Comparison of ENCODE assay signal across 21 cellular contexts in the genomic region with DNA sequence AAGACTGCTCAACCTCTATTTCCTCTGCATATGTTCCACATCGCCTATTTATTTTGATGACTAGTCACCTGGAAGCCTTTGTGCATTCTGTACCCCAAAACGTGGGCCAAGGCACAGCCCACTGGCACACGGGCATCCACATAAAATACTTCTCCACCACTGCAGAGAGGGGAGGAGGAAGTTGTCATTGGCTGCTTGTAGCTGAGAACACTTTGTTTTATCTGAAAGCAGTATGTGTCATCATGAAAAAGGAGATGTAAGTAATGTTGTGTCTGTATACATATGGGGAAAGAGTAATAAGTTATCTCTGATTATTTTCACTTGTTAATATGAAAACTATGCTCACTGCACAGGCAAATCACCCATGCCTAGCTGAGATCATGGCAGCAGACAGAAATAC. TPM values are rescaled to one million over a fixed set of nuclear protein-coding genes. Genes with fewer than 3 reads are reported as not detected.
A peak's percentile ranks its signal among the peaks of the same experiment; 100 is the strongest.
DNase-seq lines count a peak whose midpoint lies in the region; ATAC-seq, FAIRE-seq and TF ChIP-seq lines count a peak whose summit lies in the region.
"Had no signal": no experiment of that assay in that cellular context is flagged by ENCODE, and none has a peak within 500 bp of the region (broad histone marks: within the 10 kb centered on the region; RNA-seq: fewer than 3 reads in every experiment).

No MANE protein-coding gene starts in this region.

- H2BK5ac ChIP-seq in IMR-90 (ENCODE audit: low read depth, low read length, poor library complexity, severe bottlenecking), result no peak overlapping the region

- H3K36me3 Mint-ChIP-seq in naive thymus-derived CD4-positive, alpha-beta T cell, result no peaks in the 10 kb centered on the region

- no peak overlapping the region for H2AK9ac ChIP-seq in IMR-90 (replicated peaks; ENCODE audit: low read depth, low read length, poor library complexity)

- no peak overlapping the region for H3K4me3 ChIP-seq in IMR-90 (ENCODE audit: insufficient read depth, low read depth, low read length)
- no peak overlapping the region for H3K4me3 ChIP-seq in RWPE2 (ENCODE audit: severe bottlenecking)
- no peak overlapping the region for H3K4me3 ChIP-seq in esophagus muscularis mucosa
- no peak overlapping the region for H3K4me3 ChIP-seq in naive thymus-derived CD4-positive, alpha-beta T cell (ENCODE audit: low read length)
- no peak overlapping the region for H3K4me3 ChIP-seq in kidney (ENCODE audit: low read length in 2 of 2)
- H3K4me3 ChIP-seq in testis, result no peak overlapping the region
- H3K4me3 ChIP-seq: GM23338, HAP-1 had no signal

- H2BK15ac ChIP-seq in IMR-90 (ENCODE audit: low read depth, low read length), result no peak overlapping the region

- peak; percentile 67 for ATAC-seq in IMR-90 (ENCODE audit: low read depth)
- peak; percentile 25; the same call in 1 of the 3 replicates for ATAC-seq in RWPE2 (ENCODE audit: low read depth)
- peak; percentile 29 for ATAC-seq in naive thymus-derived CD4-positive, alpha-beta T cell
- ATAC-seq in HG02870 (IDR thresholded peaks at IDR 0.05; ENCODE audit: unreplicated experiment), result no peak
- ATAC-seq: GM23338, HepG2 had no signal

- no peak overlapping the region for H3K4me3 Mint-ChIP-seq in naive thymus-derived CD4-positive, alpha-beta T cell
- H3K4me3 Mint-ChIP-seq: GM23338 had no signal

- H3K9me3 Mint-ChIP-seq in naive thymus-derived CD4-positive, alpha-beta T cell, result peaks cover 0 to 4% (median 0%) of the 10 kb centered on the region in 11 donors
- H3K9me3 Mint-ChIP-seq: GM23338 had no signal

- no peak overlapping the region for H4K5ac ChIP-seq in IMR-90 (ENCODE audit: low read depth, low read length)

- dilution Hi-C loops in IMR-90 (cut with HindIII; ENCODE audit: low sequenced_read_pairs, unreplicated experiment), result no loop called here

- intact Hi-C loops in IMR-90 (cut with micrococcal nuclease) (no loop called here), esophagus muscularis mucosa (cut with DNase I) (no loop called here), kidney (cut with DNase I) (no loop called here), testis (cut with DNase I; ENCODE audit: low total_unique reads) (no loop called here)
- intact Hi-C loops in naive thymus-derived CD4-positive, alpha-beta T cell (cut with micrococcal nuclease), result no loop called here

- no peak overlapping the region for H3K9ac ChIP-seq in IMR-90 (ENCODE audit: low read depth, low read length)
- no peak overlapping the region for H3K9ac ChIP-seq in kidney (ENCODE audit: low read length in 2 of 2)

- no peak overlapping the region for H3K27ac Mint-ChIP-seq in naive thymus-derived CD4-positive, alpha-beta T cell
- H3K27ac Mint-ChIP-seq: GM23338 had no signal

- no peaks in the 10 kb centered on the region for H3K9me1 ChIP-seq in IMR-90 (ENCODE audit: insufficient read depth, low read length)

- TF ChIP-seq CTCF in IMR-90 (conservative IDR thresholded peaks at IDR 0.05; ENCODE audit: low read depth, low read length) (no peak), RWPE2 (IDR thresholded peaks at IDR 0.05; ENCODE audit: poor library complexity, severe bottlenecking) (no peak), esophagus muscularis mucosa (IDR thresholded peaks at IDR 0.05) (no peak), kidney (IDR thresholded peaks at IDR 0.05; ENCODE audit: borderline replicate concordance, extremely low read depth, insufficient read depth) (no peak), testis (IDR thresholded peaks at IDR 0.05) (no peak)

- no peak overlapping the region for H3K56ac ChIP-seq in IMR-90 (ENCODE audit: extremely low read depth, insufficient read depth, low read length)

- DNase-seq in IMR-90, result peak; percentile 43
- no peak for DNase-seq in RWPE2 (ENCODE audit: low spot score)
- DNase-seq in esophagus muscularis mucosa (ENCODE audit: extremely low spot score), result peak; percentile 17
- no peak for DNase-seq in naive thymus-derived CD4-positive, alpha-beta T cell
- no peak for DNase-seq in kidney
- DNase-seq in testis, result no peak
- DNase-seq: GDM1, KBM-7, NCI-H1694, NCI-H446 treated with DMSO at 0.1 percent for 48 hours, NCI-H526 treated with DMSO at 0.1 percent for 48 hours, SHP77 had no signal

- H3K18ac ChIP-seq in IMR-90 (ENCODE audit: low read depth, low read length), result no peak overlapping the region

- POLR2A ChIA-PET in IMR-90 (lab: Charles Lee; ENCODE audit: unreplicated experiment), result no interaction called here
- POLR2A ChIA-PET in naive thymus-derived CD4-positive, alpha-beta T cell (lab: Charles Lee), result no interaction called here

- no peaks in the 10 kb centered on the region for H4K20me1 ChIP-seq in IMR-90 (ENCODE audit: insufficient read depth, low read length)

- no CpG with 5 or more reads among the region's 3 CpGs for WGBS in IMR-90 (ENCODE audit: extremely low coverage in 2 of 2, insufficient read length in 1 of 2), 2 experiments
- WGBS in esophagus muscularis mucosa, result 53% methylated on average over 3 of the region's 3 CpGs
- WGBS in testis, 2 donors, result 64 to 73% methylated on average over 3 of the region's 3 CpGs

- H3K27ac ChIP-seq in IMR-90 (ENCODE audit: insufficient read depth, low read length) (no peak overlapping the region), RWPE2 (ENCODE audit: poor library complexity, severe bottlenecking) (no peak overlapping the region), esophagus muscularis mucosa (replicated peaks in 1 of 4) (no peak overlapping the region), kidney (ENCODE audit: low read depth in 2 of 2, low read length in 2 of 2) (no peak overlapping the region), testis (no peak overlapping the region)
- H3K27ac ChIP-seq in naive thymus-derived CD4-positive, alpha-beta T cell (ENCODE audit: low read depth, low read length), result no peak overlapping the region
- H3K27ac ChIP-seq: C4-2B, HL-60 had no signal

- no peaks in the 10 kb centered on the region for H3K79me1 ChIP-seq in IMR-90 (ENCODE audit: low read depth in 1 of 2, low read length in 2 of 2)

- H3K23ac ChIP-seq in IMR-90 (ENCODE audit: low read depth, low read length), result no peak overlapping the region

- no peak overlapping the region for H4K8ac ChIP-seq in IMR-90 (ENCODE audit: low read depth in 2 of 2, low read length in 2 of 2)

- CTCF ChIA-PET in IMR-90 (lab: Yijun Ruan, JAX), result no interaction called here
- CTCF ChIA-PET in naive thymus-derived CD4-positive, alpha-beta T cell (lab: Charles Lee), result no interaction called here

- no peak overlapping the region for H2AK5ac ChIP-seq in IMR-90 (ENCODE audit: low read depth, low read length)

- H3K14ac ChIP-seq in IMR-90 (replicated peaks; ENCODE audit: low read depth, low read length), result no peak overlapping the region

- H3K27me3 Mint-ChIP-seq in naive thymus-derived CD4-positive, alpha-beta T cell, result peaks cover under 1 to 13% (median 8%) of the 10 kb centered on the region in 5 donors

- no peak overlapping the region for H2BK20ac ChIP-seq in IMR-90 (ENCODE audit: low read depth, low read length)

- no peak for TF ChIP-seq POLR2A in IMR-90 (IDR thresholded peaks at IDR 0.05; ENCODE audit: low read depth, low read length)
- TF ChIP-seq POLR2A in esophagus muscularis mucosa (IDR thresholded peaks at IDR 0.05; ENCODE audit: low read depth), result no peak
- no peak for TF ChIP-seq POLR2A in testis (IDR thresholded peaks at IDR 0.05)

- H2AFZ ChIP-seq in IMR-90 (replicated peaks; ENCODE audit: low read length, poor library complexity), result no peak overlapping the region
- H2AFZ ChIP-seq: GM23338 had no signal

- no peak overlapping the region for H3K4me2 ChIP-seq in IMR-90 (ENCODE audit: low read depth, low read length)
- H3K4me2 ChIP-seq: GM23338 had no signal

- no peaks in the 10 kb centered on the region; the same call in 1 of the 2 replicates for H3K27me3 ChIP-seq in IMR-90 (ENCODE audit: control insufficient read depth, insufficient read depth, low read length)
- H3K27me3 ChIP-seq in RWPE2 (ENCODE audit: insufficient read depth, poor library complexity, severe bottlenecking), result no peaks in the 10 kb centered on the region
- H3K27me3 ChIP-seq in esophagus muscularis mucosa, result no peaks in the 10 kb centered on the region
- H3K27me3 ChIP-seq in naive thymus-derived CD4-positive, alpha-beta T cell (ENCODE audit: control insufficient read depth in 2 of 2, insufficient read depth in 2 of 2, low read length in 2 of 2), result no peaks in the 10 kb centered on the region
- no peaks in the 10 kb centered on the region for H3K27me3 ChIP-seq in testis

- no peak for TF ChIP-seq EP300 in esophagus muscularis mucosa (IDR thresholded peaks at IDR 0.05)

- H3K9me3 ChIP-seq in IMR-90 (ENCODE audit: control insufficient read depth, insufficient read depth, low read length) (no peaks in the 10 kb centered on the region), RWPE2 (ENCODE audit: severe bottlenecking) (no peaks in the 10 kb centered on the region), esophagus muscularis mucosa (peaks cover 0 to 8% (median 0%) of the 10 kb centered on the region in 4 donors), kidney (ENCODE audit: control insufficient read depth in 1 of 2, low read length in 2 of 2) (no peaks in the 10 kb centered on the region), testis (no peaks in the 10 kb centered on the region)
- H3K9me3 ChIP-seq in naive thymus-derived CD4-positive, alpha-beta T cell (ENCODE audit: control insufficient read depth in 2 of 3, low read length in 3 of 3), result no peaks in the 10 kb centered on the region
- H3K9me3 ChIP-seq: HAP-1 had no signal

- no peak for FAIRE-seq in kidney (lab: Jason Lieb, UNC)
- FAIRE-seq: A204.1, GM18507, HepG2 had no signal

- no peaks in the 10 kb centered on the region for H3K4me1 Mint-ChIP-seq in naive thymus-derived CD4-positive, alpha-beta T cell

- H3K4ac ChIP-seq in IMR-90 (ENCODE audit: low read depth, low read length), result no peak overlapping the region

- H4K91ac ChIP-seq in IMR-90 (ENCODE audit: insufficient read depth, low read depth, low read length), result no peak overlapping the region

- BruUV-seq in IMR-90 (replicated peaks; lab: Mats Ljungman, UMichigan), result no TSS peak

- H3K36me3 ChIP-seq in IMR-90 (ENCODE audit: control insufficient read depth, insufficient read depth, low read length) (no peaks in the 10 kb centered on the region), RWPE2 (ENCODE audit: low read depth) (no peaks in the 10 kb centered on the region), esophagus muscularis mucosa (no peaks in the 10 kb centered on the region), kidney (ENCODE audit: control insufficient read depth in 1 of 2, insufficient read depth in 2 of 2, low read length in 2 of 2) (no peaks in the 10 kb centered on the region), testis (ENCODE audit: low read depth, missing control alignments) (no peaks in the 10 kb centered on the region)
- H3K36me3 ChIP-seq in naive thymus-derived CD4-positive, alpha-beta T cell (ENCODE audit: control insufficient read depth in 2 of 3, insufficient read depth in 3 of 3, low read length in 3 of 3), result no peaks in the 10 kb centered on the region
- H3K36me3 ChIP-seq: HAP-1 had no signal

- no peak for TF ChIP-seq RAD21 in IMR-90 (IDR thresholded peaks at IDR 0.05; ENCODE audit: low read length)

- no peak overlapping the region for H2BK120ac ChIP-seq in IMR-90 (ENCODE audit: low read depth, low read length)

- H3K4me1 ChIP-seq in IMR-90 (ENCODE audit: control insufficient read depth, insufficient read depth, low read length) (peaks cover 4% of the 10 kb centered on the region; the same call in 1 of the 2 replicates), RWPE2 (ENCODE audit: insufficient read depth, poor library complexity, severe bottlenecking) (no peaks in the 10 kb centered on the region), esophagus muscularis mucosa (peaks cover 4 to 16% (median 9%) of the 10 kb centered on the region in 4 donors), kidney (ENCODE audit: control insufficient read depth in 1 of 2, insufficient read depth in 1 of 2, low read depth in 1 of 2, low read length in 2 of 2) (no peaks in the 10 kb centered on the region), testis (no peaks in the 10 kb centered on the region)
- no peaks in the 10 kb centered on the region for H3K4me1 ChIP-seq in naive thymus-derived CD4-positive, alpha-beta T cell (ENCODE audit: control insufficient read depth in 2 of 2, insufficient read depth in 2 of 2, low read length in 2 of 2)
- H3K4me1 ChIP-seq: HAP-1 had no signal

- in situ Hi-C loops in IMR-90 (cut with MboI; ENCODE audit: low sequenced_read_pairs), result no loop called here

RNA-seq across cellular contexts. Expression of gene AMPH, which starts 48.2 kb away (rescaled TPM):
- 3.9 and 4.2 TPM in 2 replicates for total RNA-seq in IMR-90 (2012; rRNA removed)
- 4.0 and 4.8 TPM in 2 replicates for polyA plus RNA-seq in IMR-90 (2012; rRNA removed)
- 2.1 and 2.3 TPM in 2 replicates for polyA plus RNA-seq in IMR-90 (2012; cell fraction: cytosol; rRNA removed)
- polyA plus RNA-seq in IMR-90 (2012; cell fraction: nucleus; rRNA removed; ENCODE audit: low replicate concordance), result 4.0 and 10.1 TPM in 2 replicates
- 10 to 100 TPM in 1 of 4 donors, 1 to 10 TPM in 3; 5.0 to 11.8 (median 7.8) TPM for total RNA-seq in esophagus muscularis mucosa
- not detected for total RNA-seq in naive thymus-derived CD4-positive, alpha-beta T cell
- under 1 TPM; 0.11 to 0.28 TPM for polyA plus RNA-seq in naive thymus-derived CD4-positive, alpha-beta T cell
- 1.2 TPM for total RNA-seq in kidney
- polyA plus RNA-seq in kidney (ENCODE audit: insufficient read depth, low read depth, low replicate concordance), result 1.4 TPM
- 1 to 10 TPM; 7.6 to 9.0 TPM for total RNA-seq in testis
- polyA plus RNA-seq in testis (ENCODE audit: insufficient read depth, low read depth, low replicate concordance), result 5.8 TPM
- total RNA-seq: HepG2, HT-29 had no signal
- polyA plus RNA-seq: HepG2 had no signal

Comparison
In these comparisons a context has a peak if more than half of its experiments do, and no peak if none do; other contexts are left out.
1. DNase-seq: peak in IMR-90 (single experiment) and esophagus muscularis mucosa (single experiment); none in RWPE2 (single experiment), naive thymus-derived CD4-positive, alpha-beta T cell (0 of 9), kidney (single experiment) and testis (single experiment).